ENCODE assay signal across 23 cellular contexts in the genomic region with DNA sequence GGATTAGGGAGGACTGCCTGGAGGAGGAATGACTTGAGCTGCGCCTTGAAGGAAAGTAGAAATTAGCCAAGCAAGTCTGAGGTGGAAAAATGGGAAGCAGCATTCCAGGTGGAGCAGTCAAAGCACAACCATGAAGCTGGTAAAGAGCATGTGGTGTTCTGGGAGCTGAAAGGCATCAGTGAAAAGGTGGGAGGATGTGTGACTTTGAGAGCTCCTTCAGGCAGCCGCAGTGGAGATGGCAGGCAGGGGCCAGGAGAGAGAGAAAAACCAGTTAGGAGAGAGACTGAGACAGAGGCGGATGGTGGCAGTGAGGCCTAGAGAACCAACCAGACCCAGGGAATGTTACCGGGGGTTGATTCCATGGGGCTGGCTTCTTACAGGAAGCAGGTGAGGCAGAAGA.
DNase-seq lines count a peak whose midpoint lies in the region; ATAC-seq, FAIRE-seq and TF ChIP-seq lines count a peak whose summit lies in the region.
"Had no signal": no experiment of that assay in that cellular context is flagged by ENCODE, and none has a peak within 500 bp of the region (broad histone marks: within the 10 kb centered on the region; RNA-seq: fewer than 3 reads in every experiment).

No MANE protein-coding gene starts in this region.

- peaks cover 26% of the 10 kb centered on the region for H3K27me3 Mint-ChIP-seq in central memory CD8-positive, alpha-beta T cell
- H3K27me3 Mint-ChIP-seq in neural progenitor cell (ENCODE audit: insufficient read depth, low read depth), result peaks cover 5% of the 10 kb centered on the region

- H3K9me3 Mint-ChIP-seq in central memory CD8-positive, alpha-beta T cell, result no peaks in the 10 kb centered on the region
- peaks cover 2% of the 10 kb centered on the region for H3K9me3 Mint-ChIP-seq in neural progenitor cell

- H3K79me2 ChIP-seq in neural progenitor cell (ENCODE audit: low read depth), result no peaks in the 10 kb centered on the region

- no peaks in the 10 kb centered on the region for H4K20me1 ChIP-seq in neural progenitor cell (ENCODE audit: low read depth)
- H4K20me1 ChIP-seq: BLaER1 had no signal

- 66 to 70% methylated on average over 4 of the region's 4 CpGs for WGBS in tibial nerve, 2 donors

- no peak overlapping the region for H3K4me3 Mint-ChIP-seq in central memory CD8-positive, alpha-beta T cell
- H3K4me3 Mint-ChIP-seq in neural progenitor cell, result no peak overlapping the region
- H3K4me3 Mint-ChIP-seq: CD14-positive monocyte; CD4-positive, alpha-beta memory T cell; CD4-positive, CD25-positive, alpha-beta regulatory T cell; CD8-positive, alpha-beta memory T cell had no signal

- H3K36me3 ChIP-seq in bronchial epithelial cell (ENCODE audit: control insufficient read depth, insufficient read depth, low read length) (no peaks in the 10 kb centered on the region), neural progenitor cell (no peaks in the 10 kb centered on the region), tibial nerve (no peaks in the 10 kb centered on the region)
- H3K36me3 ChIP-seq: BE2C, BLaER1 had no signal

- H3K4me3 ChIP-seq in bronchial epithelial cell (ENCODE audit: low read depth, low read length) (no peak overlapping the region), neural progenitor cell (no peak overlapping the region), tibial nerve (no peak overlapping the region)
- H3K4me3 ChIP-seq: BLaER1 had no signal

- FAIRE-seq in bronchial epithelial cell (lab: Jason Lieb, UNC), result peak; percentile 18
- FAIRE-seq: A204.1, G401.6, GM12891, GM19239 had no signal

- no peak overlapping the region for H3K4me2 ChIP-seq in neural progenitor cell
- H3K4me2 ChIP-seq: BLaER1 had no signal

- H3K27me3 ChIP-seq in bronchial epithelial cell (ENCODE audit: control insufficient read depth, insufficient read depth, low read length) (no peaks in the 10 kb centered on the region), neural progenitor cell (no peaks in the 10 kb centered on the region), tibial nerve (no peaks in the 10 kb centered on the region)
- H3K27me3 ChIP-seq: BE2C, BLaER1 had no signal

- H3K4me1 Mint-ChIP-seq in central memory CD8-positive, alpha-beta T cell, result no peaks in the 10 kb centered on the region
- H3K4me1 Mint-ChIP-seq in neural progenitor cell, result peaks cover 2% of the 10 kb centered on the region
- H3K4me1 Mint-ChIP-seq: CD14-positive monocyte; CD4-positive, alpha-beta memory T cell; CD4-positive, CD25-positive, alpha-beta regulatory T cell; CD8-positive, alpha-beta memory T cell had no signal

- H3K9me3 ChIP-seq in neural progenitor cell (ENCODE audit: low read depth) (no peaks in the 10 kb centered on the region), tibial nerve (no peaks in the 10 kb centered on the region)
- H3K9me3 ChIP-seq: BLaER1 had no signal

- no peak overlapping the region for H3K9ac ChIP-seq in neural progenitor cell
- H3K9ac ChIP-seq: BLaER1 had no signal

- TF ChIP-seq CTCF in bronchial epithelial cell (IDR thresholded peaks at IDR 0.05; ENCODE audit: insufficient read depth, low read length, severe bottlenecking), result no peak
- TF ChIP-seq CTCF in neural progenitor cell (IDR thresholded peaks at IDR 0.05), result no peak
- TF ChIP-seq CTCF in tibial nerve (IDR thresholded peaks at IDR 0.05), result no peak

- TF ChIP-seq EP300 in tibial nerve (IDR thresholded peaks at IDR 0.05), result no peak

- H3K27ac ChIP-seq in neural progenitor cell, result no peak overlapping the region
- H3K27ac ChIP-seq in tibial nerve, result no peak overlapping the region
- H3K27ac ChIP-seq: BLaER1 had no signal

- no peaks in the 10 kb centered on the region for H3K4me1 ChIP-seq in neural progenitor cell
- no peaks in the 10 kb centered on the region for H3K4me1 ChIP-seq in tibial nerve
- H3K4me1 ChIP-seq: BLaER1 had no signal

- H3K27ac Mint-ChIP-seq in central memory CD8-positive, alpha-beta T cell (ENCODE audit: low read depth), result peak overlapping the region; percentile 16
- H3K27ac Mint-ChIP-seq in neural progenitor cell, result peak overlapping the region; percentile 35
- H3K27ac Mint-ChIP-seq: CD4-positive, alpha-beta memory T cell; CD4-positive, CD25-positive, alpha-beta regulatory T cell; CD8-positive, alpha-beta memory T cell had no signal

- DNase-seq in bronchial epithelial cell (ENCODE audit: low read depth) (no peak), neural progenitor cell (ENCODE audit: low spot score) (no peak), putamen (ENCODE audit: low spot score) (peak; percentile 21), DMS 273 (lab: John Stamatoyannopoulos, UW; ENCODE audit: unreplicated experiment) (no peak), Kasumi-1 (lab: John Stamatoyannopoulos, UW) (no peak), tibial nerve (ENCODE audit: low spot score in 2 of 2) (no peak)
- DNase-seq in central memory CD8-positive, alpha-beta T cell (ENCODE audit: low spot score in 2 of 2), result no peak
- DNase-seq: 8988T; ACHN; BE2C; C1 segment of cervical spinal cord; CD4-positive, alpha-beta memory T cell; CD4-positive, CD25-positive, alpha-beta regulatory T cell; CD8-positive, alpha-beta memory T cell; COR-L47; DMS79 treated with DMSO at 0.1 percent for 48 hours; GF-D8 had no signal

- no peak overlapping the region for H2AFZ ChIP-seq in neural progenitor cell (replicated peaks)

- no peak for ATAC-seq in central memory CD8-positive, alpha-beta T cell (replicated peaks; ENCODE audit: extremely low read depth, poor library complexity, severe bottlenecking)

- H3K36me3 Mint-ChIP-seq in central memory CD8-positive, alpha-beta T cell (ENCODE audit: insufficient read depth), result no peaks in the 10 kb centered on the region
- no peaks in the 10 kb centered on the region for H3K36me3 Mint-ChIP-seq in neural progenitor cell
- H3K36me3 Mint-ChIP-seq: CD14-positive monocyte; CD4-positive, alpha-beta memory T cell; CD4-positive, CD25-positive, alpha-beta regulatory T cell; CD8-positive, alpha-beta memory T cell had no signal

- TF ChIP-seq POLR2A in tibial nerve (IDR thresholded peaks at IDR 0.05), result no peak

- no peaks in the 10 kb centered on the region for H3F3A ChIP-seq in neural progenitor cell (ENCODE audit: low read depth)
